Comparison of ENCODE assay signal across 19 cellular contexts in the genomic region with DNA sequence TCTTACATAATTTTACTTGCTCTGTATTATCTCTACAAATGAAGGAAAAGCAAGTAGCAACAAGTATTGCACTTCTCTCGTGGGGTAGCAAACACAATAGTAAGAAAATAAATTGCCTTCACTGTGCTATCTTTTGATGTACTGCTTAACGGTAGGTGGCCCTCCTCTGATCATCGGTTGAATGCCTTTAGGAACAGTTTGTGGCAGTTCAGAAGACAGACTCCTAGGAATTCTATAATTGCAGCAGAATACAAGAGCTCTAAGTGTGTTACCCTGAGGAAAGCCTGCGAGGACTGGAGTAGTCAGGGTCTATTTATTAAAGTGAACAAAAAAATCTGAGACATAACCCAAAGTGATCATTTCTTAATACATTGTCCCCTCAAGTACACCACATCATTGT.
"Had no signal": no experiment of that assay in that cellular context is flagged by ENCODE, and none has a peak within 500 bp of the region (broad histone marks: within the 10 kb centered on the region; RNA-seq: fewer than 3 reads in every experiment).

No MANE protein-coding gene starts in this region.

- DNase-seq: activated CD8-positive, alpha-beta memory T cell treated with anti-CD3 and anti-CD28 coated beads, Interleukin-2, amount 50 U/mL, for 48 hours; activated naive CD4-positive, alpha-beta T cell treated with Interleukin-2 at 50 U/mL for 16 hours; activated naive CD8-positive, alpha-beta T cell treated with anti-CD3 and anti-CD28 coated beads for 36 hours; activated T-cell treated with anti-CD3 and anti-CD28 coated beads, Interleukin-2, amount 50 U/mL, for 48 hours; central memory CD4-positive, alpha-beta T cell; dermis blood vessel endothelial cell; effector CD8-positive, alpha-beta T cell; head of caudate nucleus; hypothalamus; posterior cingulate gyrus; sigmoid colon; stimulated activated CD4-positive, alpha-beta T cell treated with anti-CD3 and anti-CD28 coated beads, Interleukin-2, amount 100 ng/mL, for 48 hours; stimulated activated CD8-positive, alpha-beta memory T cell treated with anti-CD3 and anti-CD28 coated beads, Interleukin-4, amount 100 ng/mL, for 48 hours; stimulated activated naive CD4-positive, alpha-beta T cell; testis; trophoblast cell had no signal

- H3K36me3 ChIP-seq: sigmoid colon, vagina had no signal

- H3K27me3 ChIP-seq: sigmoid colon, testis, vagina had no signal

- H3K4me1 Mint-ChIP-seq: activated naive CD8-positive, alpha-beta T cell treated with anti-CD3 and anti-CD28 coated beads for 36 hours; memory B cell; nephron had no signal

- H3K27me3 Mint-ChIP-seq: activated naive CD8-positive, alpha-beta T cell treated with anti-CD3 and anti-CD28 coated beads for 36 hours; memory B cell had no signal

- H3K27ac ChIP-seq: sigmoid colon, testis, vagina had no signal

- H3K4me3 Mint-ChIP-seq: activated naive CD8-positive, alpha-beta T cell treated with anti-CD3 and anti-CD28 coated beads for 36 hours; memory B cell; nephron had no signal

- H3K9me3 ChIP-seq: sigmoid colon, testis, vagina had no signal

- H3K9me3 Mint-ChIP-seq: nephron had no signal

- H3K27ac Mint-ChIP-seq: activated naive CD8-positive, alpha-beta T cell treated with anti-CD3 and anti-CD28 coated beads for 36 hours; memory B cell; nephron had no signal

- H3K36me3 Mint-ChIP-seq: activated naive CD8-positive, alpha-beta T cell treated with anti-CD3 and anti-CD28 coated beads for 36 hours; memory B cell had no signal

- H3K4me3 ChIP-seq: sigmoid colon, testis, vagina had no signal
